9 cellular contexts compared by ENCODE assay signal in genomic region chr9:115204827-115205506, GRCh38.
DNase-seq lines count a peak whose midpoint lies in the region; ATAC-seq, FAIRE-seq and TF ChIP-seq lines count a peak whose summit lies in the region.
"Had no signal": no experiment of that assay in that cellular context is flagged by ENCODE, and none has a peak within 500 bp of the region (broad histone marks: within the 10 kb centered on the region; RNA-seq: fewer than 3 reads in every experiment).

No MANE protein-coding gene starts in this region.

- ATAC-seq in GM21737 (IDR thresholded peaks at IDR 0.05; ENCODE audit: unreplicated experiment), result peak; percentile 47
- ATAC-seq in HG02970 (IDR thresholded peaks at IDR 0.05; ENCODE audit: low FRiP score, unreplicated experiment), result no peak

- no peak for TF ChIP-seq POLR2A in GM12892 (IDR thresholded peaks at IDR 0.05; ENCODE audit: low read depth, low read length)

- DNase-seq in GM12892 (ENCODE audit: insufficient read length), result no peak
- DNase-seq in HT1080 (ENCODE audit: low read depth), result peak; percentile 86
- peak; percentile 97 for DNase-seq in fibroblast of villous mesenchyme (ENCODE audit: low read depth)
- no peak for DNase-seq in T1000 (lab: John Stamatoyannopoulos, UW)
- DNase-seq in GOT3 (lab: John Stamatoyannopoulos, UW), result no peak
- no peak for DNase-seq in effector CD4-positive, alpha-beta T cell
- DNase-seq: activated CD8-positive, alpha-beta memory T cell treated with anti-CD3 and anti-CD28 coated beads, Interleukin-2, amount 50 U/mL, for 48 hours had no signal

- peak; percentile 76 for FAIRE-seq in GM12892 (lab: Jason Lieb, UNC)

- H3K4me3 ChIP-seq in fibroblast of villous mesenchyme (ENCODE audit: low read depth, low read length), result no peak overlapping the region

- no peak for TF ChIP-seq CTCF in fibroblast of villous mesenchyme (IDR thresholded peaks at IDR 0.05; ENCODE audit: insufficient read depth, low read depth, low read length)

Comparison
In these comparisons a context has a peak if more than half of its experiments do, and no peak if none do; other contexts are left out.
1. DNase-seq: peak in HT1080 (single experiment) and fibroblast of villous mesenchyme (single experiment); none in GM12892 (single experiment), T1000 (single experiment), GOT3 (single experiment) and effector CD4-positive, alpha-beta T cell (single experiment).